In genomic region chr15:47565986-47566385, GRCh38 we compare ENCODE assay signal across 21 cellular contexts.
DNase-seq lines count a peak whose midpoint lies in the region; ATAC-seq and TF ChIP-seq lines count a peak whose summit lies in the region.
"Had no signal": no experiment of that assay in that cellular context is flagged by ENCODE, and none has a peak within 500 bp of the region (broad histone marks: within the 10 kb centered on the region; RNA-seq: fewer than 3 reads in every experiment).

No MANE protein-coding gene starts in this region.

- H3K23ac ChIP-seq in mesenchymal stem cell (ENCODE audit: low read length in 2 of 2): no peak overlapping the region

- no peak overlapping the region for H4K91ac ChIP-seq in mesenchymal stem cell (ENCODE audit: low read length)

- no peak overlapping the region for H2AFZ ChIP-seq in mesenchymal stem cell (ENCODE audit: low read depth, low read length)
- H2AFZ ChIP-seq: GM23248 had no signal

- H3K9me3 Mint-ChIP-seq in mesothelial cell of epicardium: peaks cover 7% of the 10 kb centered on the region

- no peaks in the 10 kb centered on the region for H3K27me3 ChIP-seq in WERI-Rb-1 (ENCODE audit: insufficient read depth, low read depth, severe bottlenecking)
- H3K27me3 ChIP-seq in mesenchymal stem cell (ENCODE audit: control insufficient read depth in 1 of 2, insufficient read depth in 1 of 2, low read length in 2 of 2): no peaks in the 10 kb centered on the region
- H3K27me3 ChIP-seq: BLaER1 had no signal

- H3K4me1 ChIP-seq in mesenchymal stem cell (ENCODE audit: control insufficient read depth, insufficient read depth, low read depth, low read length): no peaks in the 10 kb centered on the region
- H3K4me1 ChIP-seq: BLaER1, Caco-2 had no signal

- no peak overlapping the region for H3K4me3 Mint-ChIP-seq in mesothelial cell of epicardium
- H3K4me3 Mint-ChIP-seq: B cell; CD4-positive, CD25-positive, alpha-beta regulatory T cell; CD8-positive, alpha-beta T cell had no signal

- H3K9me3 ChIP-seq in WERI-Rb-1 (ENCODE audit: severe bottlenecking) (no peaks in the 10 kb centered on the region), mesenchymal stem cell (ENCODE audit: control insufficient read depth, low read length) (peaks cover 2% of the 10 kb centered on the region)
- H3K9me3 ChIP-seq: Caco-2 had no signal

- H3K79me1 ChIP-seq in mesenchymal stem cell (replicated peaks; ENCODE audit: low read length, poor library complexity, severe bottlenecking): no peaks in the 10 kb centered on the region

- no peak overlapping the region for H2BK15ac ChIP-seq in mesenchymal stem cell (ENCODE audit: low read depth, poor library complexity, severe bottlenecking)

- no peak overlapping the region for H2BK5ac ChIP-seq in mesenchymal stem cell (ENCODE audit: low read depth, low read length, poor library complexity, severe bottlenecking)

- H4K8ac ChIP-seq in mesenchymal stem cell (ENCODE audit: low read length): no peak overlapping the region

- H3K27me3 Mint-ChIP-seq in mesothelial cell of epicardium (ENCODE audit: low read depth): no peaks in the 10 kb centered on the region
- H3K27me3 Mint-ChIP-seq: B cell; CD4-positive, CD25-positive, alpha-beta regulatory T cell had no signal

- peak overlapping the region in 1 of 2 experiments; percentile 13 for H3K4ac ChIP-seq in mesenchymal stem cell (ENCODE audit: low read depth in 1 of 2, low read length in 2 of 2)

- H3K4me3 ChIP-seq in WERI-Rb-1 (ENCODE audit: low read depth, low read length) (no peak overlapping the region), mesenchymal stem cell (ENCODE audit: insufficient read depth in 1 of 2, low read depth in 1 of 2, low read length in 2 of 2) (no peak overlapping the region)
- H3K4me3 ChIP-seq: BLaER1, GM23248 had no signal

- no peak overlapping the region for H2BK12ac ChIP-seq in mesenchymal stem cell (ENCODE audit: low read length in 2 of 2)

- no peak for ATAC-seq in GM21528 (IDR thresholded peaks at IDR 0.05; ENCODE audit: low FRiP score, unreplicated experiment)
- ATAC-seq: CD8-positive, alpha-beta T cell had no signal

- peak; percentile 29 for DNase-seq in DMS 273 (lab: John Stamatoyannopoulos, UW; ENCODE audit: unreplicated experiment)
- no peak for DNase-seq in DMS 273 treated with DMSO at 0.1 percent for 48 hours (lab: John Stamatoyannopoulos, UW)
- DNase-seq in LHCN-M2 (ENCODE audit: low read depth): peak; percentile 0
- DNase-seq in WERI-Rb-1: peak; percentile 20
- no peak for DNase-seq in mesothelial cell of epicardium (ENCODE audit: low spot score in 2 of 2, unreplicated experiment in 2 of 2)
- DNase-seq in mesenchymal stem cell: no peak
- no peak for DNase-seq in midbrain (lab: John Stamatoyannopoulos, UW)
- DNase-seq: Caco-2; CD4-positive, CD25-positive, alpha-beta regulatory T cell; CD8-positive, alpha-beta T cell; DMS53; DMS79 treated with DMSO at 0.1 percent for 48 hours; GF-D8; GM23248; H7; HCEC 1CT had no signal

- peak overlapping the region; percentile 16; the same call in 1 of the 2 replicates for H3K27ac ChIP-seq in WERI-Rb-1
- H3K27ac ChIP-seq in mesenchymal stem cell (ENCODE audit: low read length, poor library complexity, severe bottlenecking): no peak overlapping the region
- H3K27ac ChIP-seq: 22Rv1, BLaER1, C4-2B, GM23248 had no signal

- H3K36me3 Mint-ChIP-seq in mesothelial cell of epicardium: no peaks in the 10 kb centered on the region
- H3K36me3 Mint-ChIP-seq: CD4-positive, CD25-positive, alpha-beta regulatory T cell; CD8-positive, alpha-beta T cell had no signal

- H3K27ac Mint-ChIP-seq in mesothelial cell of epicardium: peak overlapping the region; percentile 68
- H3K27ac Mint-ChIP-seq: B cell; CD4-positive, CD25-positive, alpha-beta regulatory T cell; CD8-positive, alpha-beta T cell had no signal

- H2BK120ac ChIP-seq in mesenchymal stem cell (ENCODE audit: low read depth, low read length): no peak overlapping the region

- H3K4me1 Mint-ChIP-seq in mesothelial cell of epicardium: peaks cover 42% of the 10 kb centered on the region
- H3K4me1 Mint-ChIP-seq: B cell; CD4-positive, CD25-positive, alpha-beta regulatory T cell had no signal

- no peak overlapping the region for H2AK5ac ChIP-seq in mesenchymal stem cell (ENCODE audit: low read length, severe bottlenecking)

- H3K18ac ChIP-seq in mesenchymal stem cell (ENCODE audit: low read depth in 1 of 2, low read length in 2 of 2): no peak overlapping the region

- H3K36me3 ChIP-seq in WERI-Rb-1 (no peaks in the 10 kb centered on the region), mesenchymal stem cell (ENCODE audit: control insufficient read depth in 1 of 2, insufficient read depth in 2 of 2, low read depth in 1 of 2, low read length in 2 of 2) (no peaks in the 10 kb centered on the region)
- H3K36me3 ChIP-seq: BLaER1 had no signal

- H3K4me2 ChIP-seq in mesenchymal stem cell (ENCODE audit: low read length, poor library complexity, severe bottlenecking): no peak overlapping the region
- H3K4me2 ChIP-seq: BLaER1 had no signal

- WGBS in mesenchymal stem cell: 50% methylated on average over 2 of the region's 2 CpGs

- TF ChIP-seq CTCF in WERI-Rb-1 (IDR thresholded peaks at IDR 0.05; ENCODE audit: low read depth, low read length) (no peak), mesothelial cell of epicardium (IDR thresholded peaks at IDR 0.05; ENCODE audit: unreplicated experiment) (no peak)

- no peak overlapping the region for H3K9ac ChIP-seq in mesenchymal stem cell (ENCODE audit: low read length)
- H3K9ac ChIP-seq: BLaER1, GM23248 had no signal

- no peak overlapping the region for H3K14ac ChIP-seq in mesenchymal stem cell (ENCODE audit: low read length in 2 of 2)

Comparison
In these comparisons a context has a peak if more than half of its experiments do, and no peak if none do; other contexts are left out.
1. DNase-seq: peak in DMS 273 (single experiment), LHCN-M2 (single experiment) and WERI-Rb-1 (single experiment); none in DMS 273 treated with DMSO at 0.1 percent for 48 hours (single experiment), mesothelial cell of epicardium (0 of 2), mesenchymal stem cell (single experiment) and midbrain (single experiment).